Comparison of ENCODE assay signal across 8 cellular contexts in genomic region chr9:137619240-137620090, GRCh38. TPM values are rescaled to one million over a fixed set of nuclear protein-coding genes. Genes with fewer than 3 reads are reported as not detected.
DNase-seq lines count a peak whose midpoint lies in the region; ATAC-seq and TF ChIP-seq lines count a peak whose summit lies in the region.

No MANE protein-coding gene starts in this region.

- H3K27ac ChIP-seq in testis = peak overlapping the region; percentile 66 to 87

- peak overlapping the region; percentile 78 for H3K4me3 ChIP-seq in choroid plexus epithelial cell (ENCODE audit: low read depth, low read length)
- H3K4me3 ChIP-seq in lower leg skin (ENCODE audit: low read depth, poor library complexity, severe bottlenecking) = peak overlapping the region; percentile 56
- peak overlapping the region; percentile 65 to 71 for H3K4me3 ChIP-seq in testis

- WGBS in lower leg skin, 2 donors = 0 to 1% methylated on average over 25 to 52 of the region's 58 CpGs
- 0 to 2% methylated on average over 25 to 52 of the region's 58 CpGs for WGBS in testis, 2 donors

- DNase-seq in AG08396 (ENCODE audit: low spot score) (peak; percentile 70), GM13977 (ENCODE audit: low spot score) (peak; percentile 78), choroid plexus epithelial cell (ENCODE audit: low read depth) (peak; percentile 64), lower leg skin (ENCODE audit: low spot score in 2 of 2) (no peak), testis (no peak)

- TF ChIP-seq CTCF in GM13977 (IDR thresholded peaks at IDR 0.05; ENCODE audit: extremely low read depth, insufficient read depth, missing control alignments) (no peak), choroid plexus epithelial cell (conservative IDR thresholded peaks at IDR 0.05; ENCODE audit: low read depth, low read length) (peak; percentile 1), lower leg skin (IDR thresholded peaks at IDR 0.05) (no peak), testis (IDR thresholded peaks at IDR 0.05) (no peak)

- no peaks in the 10 kb centered on the region for H3K27me3 ChIP-seq in testis

- peaks cover 25% of the 10 kb centered on the region for H3K4me1 ChIP-seq in testis

- peak; percentile 26 for ATAC-seq in HG03045 (IDR thresholded peaks at IDR 0.05; ENCODE audit: unreplicated experiment)
- ATAC-seq in SK-N-SH treated with all-trans-retinoic acid at 6 μM for 48 hours = peak; percentile 46
- ATAC-seq in HG02970 (IDR thresholded peaks at IDR 0.05; ENCODE audit: low FRiP score, unreplicated experiment) = no peak

- TF ChIP-seq POLR2A in lower leg skin (IDR thresholded peaks at IDR 0.05) = no peak
- TF ChIP-seq POLR2A in testis (IDR thresholded peaks at IDR 0.05) = no peak

- no peaks in the 10 kb centered on the region for H3K36me3 ChIP-seq in testis (ENCODE audit: low read depth, missing control alignments)

- no peaks in the 10 kb centered on the region for H3K9me3 ChIP-seq in testis

- in situ Hi-C loops in GM13977 (cut with MboI; ENCODE audit: low pct_unique_long_range_greater_than_20kb, low sequenced_read_pairs, unreplicated experiment) = no loop called here

- intact Hi-C loops in lower leg skin (cut with DNase I; ENCODE audit: low total_unique reads) = no loop called here
- intact Hi-C loops in testis (cut with DNase I; ENCODE audit: low total_unique reads) = no loop called here

TF ChIP-seq in SK-N-SH treated with all-trans-retinoic acid at 6 μM for 48 hours, 23 proteins besides CTCF, POLR2A, EP300 and RAD21:
- TF ChIP-seq CSDC2 (CRISPR knock-in tag; IDR thresholded peaks at IDR 0.05) (no peak), ZFP3 (CRISPR knock-in tag; IDR thresholded peaks at IDR 0.05) (no peak)

RNA-seq across cellular contexts. Expression of gene EHMT1, which starts 0.7 kb away (rescaled TPM):
- total RNA-seq in lower leg skin = 100 to 1,000 TPM in 1 of 4 donors, 10 to 100 TPM in 3; 64.2 to 128 (median 73.2) TPM
- total RNA-seq in testis = 100 to 1,000 TPM; 193 to 207 TPM
- 116 TPM for polyA plus RNA-seq in testis (ENCODE audit: insufficient read depth, low read depth, low replicate concordance)

RNA-seq across cellular contexts. Expression of gene ARRDC1, which starts 14.0 kb away (rescaled TPM):
- 100 to 1,000 TPM in 2 of 4 donors, 10 to 100 TPM in 2; 69.4 to 161 (median 91.9) TPM for total RNA-seq in lower leg skin
- total RNA-seq in testis = 10 to 100 TPM; 38.2 to 47.6 TPM
- 36.8 TPM for polyA plus RNA-seq in testis (ENCODE audit: insufficient read depth, low read depth, low replicate concordance)

RNA-seq across cellular contexts. Expression of gene ZMYND19, which starts 29.2 kb away (rescaled TPM):
- 10 to 100 TPM; 26.1 to 40.5 (median 38.1) TPM for total RNA-seq in lower leg skin
- total RNA-seq in testis = 10 to 100 TPM; 73.8 to 81.0 TPM
- polyA plus RNA-seq in testis (ENCODE audit: insufficient read depth, low read depth, low replicate concordance) = 72.2 TPM

RNA-seq across cellular contexts. Expression of gene DPH7, which starts 40.7 kb away (rescaled TPM):
- total RNA-seq in lower leg skin (10 to 100 TPM; 27.5 to 46.0 (median 34.7) TPM), testis (10 to 100 TPM; 61.8 to 92.5 TPM)
- polyA plus RNA-seq in testis (ENCODE audit: insufficient read depth, low read depth, low replicate concordance) = 34.7 TPM

Comparison
In these comparisons a context has a peak if more than half of its experiments do, and no peak if none do; other contexts are left out.
1. DNase-seq: peak in AG08396 (single experiment), GM13977 (single experiment) and choroid plexus epithelial cell (single experiment); none in lower leg skin (0 of 2) and testis (single experiment).
2. Peak in every context shown above with its lines, with median percentiles within 50 percentile points of each other: H3K4me3 ChIP-seq.